Comparison of ENCODE assay signal across 16 cellular contexts in the genomic region with DNA sequence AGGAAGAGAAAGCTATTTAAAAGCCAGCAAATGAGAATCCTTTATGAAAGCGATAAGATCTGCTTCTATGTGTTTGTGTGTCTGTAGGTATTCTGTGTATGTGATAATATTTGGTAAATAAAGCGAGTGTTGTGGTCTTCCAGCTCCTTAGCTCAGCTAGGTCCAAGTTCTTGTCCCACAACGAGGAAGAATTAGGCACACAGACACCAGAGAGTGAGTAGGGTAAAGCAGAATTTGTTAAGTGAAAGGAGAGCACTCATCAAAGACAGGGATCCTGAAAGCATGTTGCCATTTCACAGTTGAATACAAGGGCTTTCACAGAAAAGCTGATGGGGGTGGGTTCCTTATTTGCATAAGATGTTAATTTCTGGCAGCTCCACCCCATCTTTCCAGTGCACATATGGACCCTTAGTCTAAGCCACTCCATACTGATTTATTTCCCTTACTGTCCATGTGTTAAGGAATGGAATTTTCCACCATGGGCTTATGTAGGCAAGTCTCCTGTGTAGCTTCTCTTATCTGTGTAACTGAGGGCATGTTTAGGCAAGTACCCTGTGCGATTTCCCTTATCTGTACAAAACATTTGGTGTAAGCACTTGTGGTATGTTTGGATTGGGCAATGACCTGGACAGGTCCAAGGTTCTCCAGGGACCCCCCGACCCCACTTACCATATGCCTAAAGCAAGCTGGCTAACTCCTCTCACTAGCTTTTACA.
DNase-seq lines count a peak whose midpoint lies in the region; ATAC-seq and TF ChIP-seq lines count a peak whose summit lies in the region.
"Had no signal": no experiment of that assay in that cellular context is flagged by ENCODE, and none has a peak within 500 bp of the region (broad histone marks: within the 10 kb centered on the region; RNA-seq: fewer than 3 reads in every experiment).

No MANE protein-coding gene starts in this region.

- H3K4me1 ChIP-seq in HUES48 (ENCODE audit: control insufficient read depth, insufficient read depth, low read length) (no peaks in the 10 kb centered on the region), mammary epithelial cell (ENCODE audit: insufficient read depth, low read length) (peaks cover 6% of the 10 kb centered on the region)

- H2AFZ ChIP-seq in mammary epithelial cell (ENCODE audit: low read depth, low read length) = peak overlapping the region; percentile 59

- CTCF ChIA-PET in mammary epithelial cell (lab: Charles Lee; ENCODE audit: low non-redundant PET) = no interaction called here

- H3K4me3 ChIP-seq in HUES48 (ENCODE audit: low read depth, low read length) (peak overlapping the region; percentile 17; the same call in 1 of the 2 replicates), mammary epithelial cell (replicated peaks in 1 of 3; ENCODE audit: insufficient read depth in 1 of 3, low read depth in 2 of 3, low read length in 3 of 3) (no peak overlapping the region)

- H3K36me3 ChIP-seq in HUES48 (ENCODE audit: control insufficient read depth, insufficient read depth, low read length) (no peaks in the 10 kb centered on the region), mammary epithelial cell (ENCODE audit: insufficient read depth, low read length) (no peaks in the 10 kb centered on the region)

- dilution Hi-C loops in mammary epithelial cell (cut with HindIII; ENCODE audit: low sequenced_read_pairs) = no loop called here

- intact Hi-C loops in mammary epithelial cell (cut with micrococcal nuclease) = no loop called here

- 26% methylated on average over 5 of the region's 5 CpGs for WGBS in mammary epithelial cell (ENCODE audit: low coverage, missing lambda C conversion rate)

- H3K27ac ChIP-seq in HUES48 (ENCODE audit: low read depth, low read length) (no peak overlapping the region), mammary epithelial cell (ENCODE audit: insufficient read depth, low read depth, low read length) (no peak overlapping the region)
- H3K27ac ChIP-seq: HL-60 had no signal

- no peak for ATAC-seq in GM19455 (IDR thresholded peaks at IDR 0.05; ENCODE audit: unreplicated experiment)
- ATAC-seq: Right ventricle myocardium inferior had no signal

- H4K20me1 ChIP-seq in mammary epithelial cell (ENCODE audit: insufficient read depth, low read length) = no peaks in the 10 kb centered on the region

- H3K9ac ChIP-seq in HUES48 (ENCODE audit: low read depth, low read length) = no peak overlapping the region
- no peak overlapping the region for H3K9ac ChIP-seq in mammary epithelial cell (ENCODE audit: insufficient read depth, low read length)

- in situ Hi-C loops in mammary epithelial cell (cut with MboI; ENCODE audit: low sequenced_read_pairs in 2 of 2) = no loop called here

- no TSS peak for BruUV-seq in mammary epithelial cell (replicated peaks; lab: Mats Ljungman, UMichigan)

- H3K79me2 ChIP-seq in mammary epithelial cell (ENCODE audit: insufficient read depth, low read length) = no peaks in the 10 kb centered on the region

- no peaks in the 10 kb centered on the region for H3K27me3 ChIP-seq in HUES48 (ENCODE audit: control insufficient read depth, insufficient read depth, low read length)
- H3K27me3 ChIP-seq in mammary epithelial cell (ENCODE audit: insufficient read depth, low read length) = no peaks in the 10 kb centered on the region

- H3K9me3 ChIP-seq in HUES48 (ENCODE audit: control insufficient read depth, insufficient read depth, low read length) = peaks cover 74% of the 10 kb centered on the region
- no peaks in the 10 kb centered on the region for H3K9me3 ChIP-seq in mammary epithelial cell (replicated peaks; ENCODE audit: insufficient read depth, low read length)

- DNase-seq in NCI-H526 treated with DMSO at 0.1 percent for 48 hours (lab: John Stamatoyannopoulos, UW) = peak; percentile 41
- no peak for DNase-seq in mammary epithelial cell
- DNase-seq in iris pigment epithelial cell (ENCODE audit: low read depth) = peak; percentile 10
- DNase-seq in NCI-H510A treated with DMSO at 0.1 percent for 48 hours (lab: John Stamatoyannopoulos, UW) = no peak
- no peak for DNase-seq in NCI-H2081 (lab: John Stamatoyannopoulos, UW)
- DNase-seq: C1 segment of cervical spinal cord; CD8-positive, alpha-beta memory T cell; H9; NCI-H1417; NCI-H187 treated with DMSO at 0.1 percent for 48 hours; NCI-H345; SW 1271 had no signal

- H3K4me2 ChIP-seq in mammary epithelial cell (ENCODE audit: insufficient read depth, low read depth, low read length) = no peak overlapping the region

- no peak for TF ChIP-seq CTCF in mammary epithelial cell (conservative IDR thresholded peaks at IDR 0.05 in 1 of 2, IDR thresholded peaks at IDR 0.05 in 1 of 2; ENCODE audit: extremely low read depth in 1 of 2, insufficient read depth in 1 of 2, low read depth in 1 of 2, low read length in 2 of 2)

Comparison
In these comparisons a context has a peak if more than half of its experiments do, and no peak if none do; other contexts are left out.
1. DNase-seq: peak in NCI-H526 treated with DMSO at 0.1 percent for 48 hours (single experiment) and iris pigment epithelial cell (single experiment); none in mammary epithelial cell (single experiment), NCI-H510A treated with DMSO at 0.1 percent for 48 hours (single experiment) and NCI-H2081 (0 of 2).